ENCODE assay signal across 7 cellular contexts in genomic region chr17:34980353-34980680, GRCh38.
DNase-seq lines count a peak whose midpoint lies in the region; ATAC-seq lines count a peak whose summit lies in the region.

Gene LIG3, plus strand, starts transcription at chr17:34980512. Its CDS starts 2,494 bp downstream, at chr17:34983006.

- ATAC-seq in GM18511 (IDR thresholded peaks at IDR 0.05; ENCODE audit: unreplicated experiment), result peak; percentile 86
- ATAC-seq in HG03039 (IDR thresholded peaks at IDR 0.05; ENCODE audit: unreplicated experiment), result peak; percentile 72

- DNase-seq in NCI-H2081 treated with DMSO at 0.1 percent for 48 hours (lab: John Stamatoyannopoulos, UW) (peak; percentile 89), T1000 (lab: John Stamatoyannopoulos, UW) (peak; percentile 91), astrocyte of the hippocampus (ENCODE audit: low read depth, low spot score) (peak; percentile 97), hippocampal formation (lab: John Stamatoyannopoulos, UW) (peak; percentile 75 to 89), retina (peak; percentile 92)

Comparison
In these comparisons a context has a peak if more than half of its experiments do, and no peak if none do; other contexts are left out.
1. Peak in every context shown above with its lines: DNase-seq and ATAC-seq.